ENCODE assay signal across 8 cellular contexts in genomic region chr1:46198026-46198826, GRCh38. TPM values are rescaled to one million over a fixed set of nuclear protein-coding genes. Genes with fewer than 3 reads are reported as not detected.
A peak's percentile ranks its signal among the peaks of the same experiment; 100 is the strongest.
DNase-seq lines count a peak whose midpoint lies in the region; ATAC-seq and TF ChIP-seq lines count a peak whose summit lies in the region.

Gene POMGNT1, minus strand, starts transcription at chr1:46198434. Its CDS starts 613 bp downstream, at chr1:46197821.

- CTCF ChIA-PET in WTC11 (lab: Charles Lee): interaction anchor here (0.9 to 5.0 kb wide), 3 partner anchors 23 to 49 kb away, joined by 3 to 55 read pairs (median 4); partner anchors contain the start of gene RAD54L

- H3K27ac Mint-ChIP-seq in WTC11: no peak within 1 kb of the TSS

- H3K4me3 ChIP-seq in cardiac fibroblast (replicated peaks in 1 of 2; ENCODE audit: low read depth in 2 of 2, low read length in 2 of 2): peak within 1 kb of the TSS; percentile 81 to 84

- H3K27me3 Mint-ChIP-seq in WTC11 (ENCODE audit: low read depth): no peaks in the 10 kb centered on the region; the same call in 1 of the 2 replicates

- peaks cover 5% of the 10 kb centered on the region; the same call in 1 of the 2 replicates for H3K36me3 Mint-ChIP-seq in WTC11

- H3K4me1 Mint-ChIP-seq in WTC11: peaks cover 15% of the 10 kb centered on the region

- peak within 1 kb of the TSS; percentile 75 for H3K4me3 Mint-ChIP-seq in WTC11

- H3K9me3 Mint-ChIP-seq in WTC11: no peaks in the 10 kb centered on the region

- ATAC-seq in HG02623 (IDR thresholded peaks at IDR 0.05; ENCODE audit: unreplicated experiment) (peak; percentile 88), WTC11 (peak; percentile 76)

- POLR2A ChIA-PET in WTC11 (lab: Charles Lee): interaction anchor here (0.6 to 1.4 kb wide), 2 partner anchors 26 to 154 kb away, joined by 3 read pairs; no protein-coding TSS in a partner anchor

- TF ChIP-seq CTCF in WTC11 (IDR thresholded peaks at IDR 0.05) (no peak), cardiac fibroblast (IDR thresholded peaks at IDR 0.05; ENCODE audit: low read depth, low read length) (no peak)

- DNase-seq in NCI-H1694 treated with DMSO at 0.1 percent for 48 hours (lab: John Stamatoyannopoulos, UW) (peak; percentile 31), NCI-H1694 (lab: John Stamatoyannopoulos, UW) (no peak), NCI-H146 (lab: John Stamatoyannopoulos, UW) (peak; percentile 60), WTC11 (ENCODE audit: low spot score) (peak; percentile 64), cardiac fibroblast (ENCODE audit: low read depth in 2 of 2) (peak; percentile 55 to 73), islet precursor cell (peak; percentile 89)
- peak; percentile 52 to 72 for DNase-seq in stimulated activated CD4-positive, alpha-beta T cell treated with anti-CD3 and anti-CD28 coated beads, Interleukin-15, amount 100 ng/mL, for 1 hour (ENCODE audit: low read depth in 1 of 2, low spot score in 1 of 2)

TF ChIP-seq in WTC11, 78 proteins besides CTCF, POLR2A, EP300 and RAD21:
- TF ChIP-seq MAX (CRISPR knock-in tag; IDR thresholded peaks at IDR 0.05) (0 out of 2 replicates have a peak, but pooled peaks have one; percentile 18), ZNF263 (CRISPR knock-in tag; IDR thresholded peaks at IDR 0.05; ENCODE audit: low read depth) (0 out of 2 replicates have a peak, but pooled peaks have one; percentile 25), TEAD1 (CRISPR knock-in tag; IDR thresholded peaks at IDR 0.05) (peak; percentile 52; the same call in 1 of the 2 replicates), ERG (CRISPR knock-in tag; IDR thresholded peaks at IDR 0.05) (no peak), KAT7 (CRISPR knock-in tag; IDR thresholded peaks at IDR 0.05; ENCODE audit: borderline replicate concordance) (no peak), SP1 (CRISPR knock-in tag; conservative IDR thresholded peaks at IDR 0.05) (peak; percentile 60; the same call in 1 of the 2 replicates), ZNF423 (CRISPR knock-in tag; IDR thresholded peaks at IDR 0.05) (no peak), NR1H2 (CRISPR knock-in tag; IDR thresholded peaks at IDR 0.05) (no peak), ZNF425 (CRISPR knock-in tag; conservative IDR thresholded peaks at IDR 0.05) (no peak)

RNA-seq across cellular contexts. Expression of gene POMGNT1, which starts in this region (rescaled TPM):
- total RNA-seq in WTC11 (2021): 42.5 to 43.2 TPM (median 43.2 TPM) in 3 replicates
